Comparison of ENCODE assay signal across 8 cellular contexts in genomic region chr1:22451702-22452400, GRCh38. TPM values are rescaled to one million over a fixed set of nuclear protein-coding genes. Genes with fewer than 3 reads are reported as not detected.
A peak's percentile ranks its signal among the peaks of the same experiment; 100 is the strongest.
DNase-seq lines count a peak whose midpoint lies in the region; ATAC-seq and TF ChIP-seq lines count a peak whose summit lies in the region.

A gene with protein sequence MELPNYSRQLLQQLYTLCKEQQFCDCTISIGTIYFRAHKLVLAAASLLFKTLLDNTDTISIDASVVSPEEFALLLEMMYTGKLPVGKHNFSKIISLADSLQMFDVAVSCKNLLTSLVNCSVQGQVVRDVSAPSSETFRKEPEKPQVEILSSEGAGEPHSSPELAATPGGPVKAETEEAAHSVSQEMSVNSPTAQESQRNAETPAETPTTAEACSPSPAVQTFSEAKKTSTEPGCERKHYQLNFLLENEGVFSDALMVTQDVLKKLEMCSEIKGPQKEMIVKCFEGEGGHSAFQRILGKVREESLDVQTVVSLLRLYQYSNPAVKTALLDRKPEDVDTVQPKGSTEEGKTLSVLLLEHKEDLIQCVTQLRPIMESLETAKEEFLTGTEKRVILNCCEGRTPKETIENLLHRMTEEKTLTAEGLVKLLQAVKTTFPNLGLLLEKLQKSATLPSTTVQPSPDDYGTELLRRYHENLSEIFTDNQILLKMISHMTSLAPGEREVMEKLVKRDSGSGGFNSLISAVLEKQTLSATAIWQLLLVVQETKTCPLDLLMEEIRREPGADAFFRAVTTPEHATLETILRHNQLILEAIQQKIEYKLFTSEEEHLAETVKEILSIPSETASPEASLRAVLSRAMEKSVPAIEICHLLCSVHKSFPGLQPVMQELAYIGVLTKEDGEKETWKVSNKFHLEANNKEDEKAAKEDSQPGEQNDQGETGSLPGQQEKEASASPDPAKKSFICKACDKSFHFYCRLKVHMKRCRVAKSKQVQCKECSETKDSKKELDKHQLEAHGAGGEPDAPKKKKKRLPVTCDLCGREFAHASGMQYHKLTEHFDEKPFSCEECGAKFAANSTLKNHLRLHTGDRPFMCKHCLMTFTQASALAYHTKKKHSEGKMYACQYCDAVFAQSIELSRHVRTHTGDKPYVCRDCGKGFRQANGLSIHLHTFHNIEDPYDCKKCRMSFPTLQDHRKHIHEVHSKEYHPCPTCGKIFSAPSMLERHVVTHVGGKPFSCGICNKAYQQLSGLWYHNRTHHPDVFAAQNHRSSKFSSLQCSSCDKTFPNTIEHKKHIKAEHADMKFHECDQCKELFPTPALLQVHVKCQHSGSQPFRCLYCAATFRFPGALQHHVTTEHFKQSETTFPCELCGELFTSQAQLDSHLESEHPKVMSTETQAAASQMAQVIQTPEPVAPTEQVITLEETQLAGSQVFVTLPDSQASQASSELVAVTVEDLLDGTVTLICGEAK (plus strand): TSS chr1:22451851. CDS start chr1:22489949, 38,098 bp downstream.

- no CpG with 5 or more reads among the region's 66 CpGs for WGBS in trophoblast cell (ENCODE audit: extremely low coverage, insufficient coverage, insufficient read length)
- WGBS in tibial nerve, 2 donors: 0 to 1% methylated on average over 58 to 62 of the region's 66 CpGs

- intact Hi-C loops in cardiac septum (cut with DNase I): no loop called here

- H4K91ac ChIP-seq in trophoblast cell (ENCODE audit: low read depth, low read length): peak within 1 kb of the TSS; percentile 98

- H3K4ac ChIP-seq in trophoblast cell (ENCODE audit: low read depth, low read length): peak within 1 kb of the TSS; percentile 86

- no peaks in the 10 kb centered on the region for H3K9me3 ChIP-seq in adipocyte (ENCODE audit: control insufficient read depth, low read length)
- no peaks in the 10 kb centered on the region for H3K9me3 ChIP-seq in trophoblast cell (ENCODE audit: insufficient read depth, low read depth, low read length)
- no peaks in the 10 kb centered on the region for H3K9me3 ChIP-seq in tibial nerve

- H3K9ac ChIP-seq in adipocyte (ENCODE audit: low read length): peak within 1 kb of the TSS; percentile 92
- H3K9ac ChIP-seq in trophoblast cell (ENCODE audit: low read length): peak within 1 kb of the TSS; percentile 91

- H2BK12ac ChIP-seq in trophoblast cell (ENCODE audit: low read length): peak within 1 kb of the TSS; percentile 99

- H3K36me3 ChIP-seq in adipocyte (ENCODE audit: control insufficient read depth, insufficient read depth, low read length, severe bottlenecking) (no peaks in the 10 kb centered on the region), trophoblast cell (ENCODE audit: control insufficient read depth in 1 of 2, insufficient read depth in 2 of 2, low read length in 2 of 2) (peaks cover 0 to 2% of the 10 kb centered on the region in 2 experiments), tibial nerve (no peaks in the 10 kb centered on the region)

- H3K14ac ChIP-seq in trophoblast cell (ENCODE audit: low read length): peak within 1 kb of the TSS; percentile 95

- H3K27ac ChIP-seq in trophoblast cell (ENCODE audit: low read depth, low read length) (peak within 1 kb of the TSS; percentile 88), tibial nerve (peak within 1 kb of the TSS; percentile 86 to 98 (median 93))

- H3K18ac ChIP-seq in trophoblast cell (ENCODE audit: low read length): peak within 1 kb of the TSS; percentile 90

- peak within 1 kb of the TSS; percentile 85 for H2BK5ac ChIP-seq in trophoblast cell (ENCODE audit: low read depth, low read length, poor library complexity)

- DNase-seq in GM12865 (ENCODE audit: low read depth) (peak; percentile 98), NCI-H1417 treated with DMSO at 0.1 percent for 48 hours (lab: John Stamatoyannopoulos, UW) (peak; percentile 73), T follicular helper cell (ENCODE audit: low read depth) (peak; percentile 90), adipocyte (ENCODE audit: low read depth) (peak; percentile 98), cardiac septum (ENCODE audit: low spot score) (peak; percentile 97), trophoblast cell (peak; percentile 97), tibial nerve (ENCODE audit: low spot score in 2 of 2) (peak; percentile 93 to 96)

- H3K4me3 ChIP-seq in GM12865 (ENCODE audit: low read depth, low read length) (peak within 1 kb of the TSS; percentile 90), adipocyte (ENCODE audit: low read length) (peak within 1 kb of the TSS; percentile 90), trophoblast cell (ENCODE audit: low read depth, low read length) (peak within 1 kb of the TSS; percentile 92), tibial nerve (peak within 1 kb of the TSS; percentile 62 to 96 (median 89))

- H3K23ac ChIP-seq in trophoblast cell (ENCODE audit: low read length): no peak within 1 kb of the TSS

- H3K27me3 ChIP-seq in adipocyte (replicated peaks; ENCODE audit: control insufficient read depth, insufficient read depth, low read length): no peaks in the 10 kb centered on the region
- H3K27me3 ChIP-seq in trophoblast cell (ENCODE audit: insufficient read depth, low read length): no peaks in the 10 kb centered on the region
- no peaks in the 10 kb centered on the region for H3K27me3 ChIP-seq in tibial nerve

- H3K79me2 ChIP-seq in trophoblast cell (ENCODE audit: control insufficient read depth, insufficient read depth, low read length, poor library complexity): peaks cover 6% of the 10 kb centered on the region

- ATAC-seq in HG02763 (IDR thresholded peaks at IDR 0.05; ENCODE audit: unreplicated experiment): peak; percentile 75

- TF ChIP-seq CTCF in GM12865 (IDR thresholded peaks at IDR 0.05; ENCODE audit: insufficient read depth, low read depth, low read length, missing control alignments): no peak
- TF ChIP-seq CTCF in tibial nerve (IDR thresholded peaks at IDR 0.05): peak in 2 of 5 experiments; percentile 6 to 40

- H4K12ac ChIP-seq in trophoblast cell (ENCODE audit: low read depth, low read length): peak within 1 kb of the TSS; percentile 90

- H2BK120ac ChIP-seq in trophoblast cell (ENCODE audit: insufficient read depth, low read length, poor library complexity): peak within 1 kb of the TSS; percentile 93

- peak in 1 of 2 donors; percentile 54 for TF ChIP-seq POLR2A in tibial nerve (IDR thresholded peaks at IDR 0.05)

- peak within 1 kb of the TSS; percentile 68 for H2AFZ ChIP-seq in trophoblast cell (ENCODE audit: insufficient read depth, low read length, poor library complexity)

- H2AK5ac ChIP-seq in trophoblast cell (ENCODE audit: low read length): peak within 1 kb of the TSS; percentile 100

- peak within 1 kb of the TSS; percentile 92 for H4K8ac ChIP-seq in trophoblast cell (ENCODE audit: low read depth, low read length)

- H3K79me1 ChIP-seq in trophoblast cell (ENCODE audit: low read length): peaks cover 26% of the 10 kb centered on the region

- peak within 1 kb of the TSS; percentile 81 for H3K4me2 ChIP-seq in trophoblast cell (ENCODE audit: low read length)

- H3K4me1 ChIP-seq in adipocyte (ENCODE audit: control insufficient read depth, insufficient read depth, low read length): peaks cover 21% of the 10 kb centered on the region
- peaks cover 11 to 27% of the 10 kb centered on the region in 2 experiments for H3K4me1 ChIP-seq in trophoblast cell (ENCODE audit: control insufficient read depth in 1 of 2, insufficient read depth in 2 of 2, low read length in 2 of 2)
- peaks cover 0 to 32% (median 7%) of the 10 kb centered on the region in 4 donors for H3K4me1 ChIP-seq in tibial nerve

- peak; percentile 89 to 99 for TF ChIP-seq EP300 in tibial nerve (IDR thresholded peaks at IDR 0.05)

RNA-seq across cellular contexts. Expression of the gene that starts here (rescaled TPM):
- total RNA-seq in cardiac septum: 12.9 TPM
- polyA plus RNA-seq in trophoblast cell (2013): 11.0 and 11.3 TPM in 2 replicates
- total RNA-seq in tibial nerve: 10 to 100 TPM; 17.8 to 21.2 (median 18.2) TPM

Comparison
In these comparisons a context has a peak if more than half of its experiments do, and no peak if none do; other contexts are left out.
1. Peak in every context shown above with its lines: DNase-seq, ATAC-seq, H3K4me3 ChIP-seq and H3K27ac ChIP-seq.